11 cellular contexts compared by ENCODE assay signal in the genomic region with DNA sequence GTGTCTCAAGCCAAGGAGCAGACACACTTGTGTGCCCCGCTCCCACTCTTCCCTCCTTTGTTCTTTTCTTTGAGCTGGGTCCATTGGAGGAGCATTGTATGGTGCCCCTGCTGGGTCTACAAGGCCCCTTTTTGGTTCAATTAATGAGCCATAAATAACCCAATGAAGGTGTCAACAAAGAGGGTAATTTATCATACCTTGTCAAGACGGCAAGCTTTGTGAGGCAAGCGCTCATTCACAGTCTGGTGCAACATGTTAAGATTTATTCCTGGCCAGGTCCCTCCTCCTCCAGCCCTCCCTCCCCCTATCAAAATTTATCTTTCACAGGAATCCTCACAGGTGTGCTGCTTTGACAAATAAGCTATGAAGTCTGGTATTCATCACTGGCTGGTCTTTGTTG.
"Had no signal": no experiment of that assay in that cellular context is flagged by ENCODE, and none has a peak within 500 bp of the region (broad histone marks: within the 10 kb centered on the region; RNA-seq: fewer than 3 reads in every experiment).

No MANE protein-coding gene starts in this region.

- H3K27ac ChIP-seq: lower lobe of right lung, thyroid gland had no signal

- H3K4me3 Mint-ChIP-seq: activated naive CD8-positive, alpha-beta T cell; neural crest cell; stimulated activated memory B cell treated with anti-CD40 and anti-IgM and Interleukin-4, amounts not matched to agents 10 μg/mL and 1 μg/mL and 100 μg/mL, for 72 hours had no signal

- ATAC-seq: esophagus mucosa; left cardiac atrium; lower lobe of right lung; stimulated activated memory B cell treated with anti-CD40 and anti-IgM and Interleukin-4, amounts not matched to agents 10 μg/mL and 1 μg/mL and 100 μg/mL, for 72 hours had no signal

- H3K4me3 ChIP-seq: lower lobe of right lung, thyroid gland had no signal

- H3K36me3 Mint-ChIP-seq: stimulated activated memory B cell treated with anti-CD40 and anti-IgM and Interleukin-4, amounts not matched to agents 10 μg/mL and 1 μg/mL and 100 μg/mL, for 72 hours had no signal

- H3K4me1 ChIP-seq: lower lobe of right lung had no signal

- DNase-seq: activated CD4-positive, alpha-beta T cell treated with anti-CD3 and anti-CD28 coated beads for 48 hours; activated gamma-delta T cell treated with Interleukin-2 at 50 U/mL for 16 hours; amniotic stem cell; left cardiac atrium; lower lobe of right lung; stimulated activated CD4-positive, alpha-beta T cell treated with anti-CD3 and anti-CD28 coated beads, Interleukin-12 subunit alpha, Interleukin-12 subunit beta, amount 100 ng/mL, for 4 hours; thyroid gland had no signal

- H3K36me3 ChIP-seq: lower lobe of right lung, thyroid gland had no signal

- H3K4me1 Mint-ChIP-seq: stimulated activated memory B cell treated with anti-CD40 and anti-IgM and Interleukin-4, amounts not matched to agents 10 μg/mL and 1 μg/mL and 100 μg/mL, for 72 hours had no signal

- H3K9me3 Mint-ChIP-seq: neural crest cell; stimulated activated memory B cell treated with anti-CD40 and anti-IgM and Interleukin-4, amounts not matched to agents 10 μg/mL and 1 μg/mL and 100 μg/mL, for 72 hours had no signal

- H3K27ac Mint-ChIP-seq: activated naive CD8-positive, alpha-beta T cell; stimulated activated memory B cell treated with anti-CD40 and anti-IgM and Interleukin-4, amounts not matched to agents 10 μg/mL and 1 μg/mL and 100 μg/mL, for 72 hours had no signal

- H3K9me3 ChIP-seq: lower lobe of right lung, thyroid gland had no signal

- H3K27me3 ChIP-seq: thyroid gland had no signal
